Comparison of ENCODE assay signal across 22 cellular contexts in the genomic region with DNA sequence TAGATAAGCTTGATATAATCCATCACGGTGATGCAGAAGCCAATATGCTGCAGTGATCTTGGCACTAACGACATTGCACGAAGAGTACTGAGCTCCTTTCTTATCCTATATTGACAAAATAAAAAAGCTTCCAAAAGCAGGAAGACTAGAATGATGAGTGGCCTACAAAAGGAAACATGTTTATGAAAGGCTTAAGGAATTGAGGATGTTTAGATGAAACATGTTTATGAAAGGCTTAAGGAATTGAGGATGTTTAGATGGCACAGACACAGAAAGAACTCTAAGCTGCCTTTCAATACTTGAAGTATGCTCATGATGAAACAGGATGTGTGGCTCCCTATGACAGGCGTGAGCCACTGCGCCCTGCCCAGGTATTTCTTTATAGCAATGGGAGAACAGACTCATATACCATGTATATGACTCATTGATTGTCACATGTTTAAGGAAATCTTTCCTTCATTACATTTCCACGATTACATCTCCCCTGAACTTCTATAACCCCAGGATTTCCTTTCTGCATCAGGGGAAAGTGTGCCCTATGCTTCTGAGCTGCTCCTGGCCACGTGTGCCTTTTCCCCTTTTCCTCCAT.
DNase-seq lines count a peak whose midpoint lies in the region; TF ChIP-seq lines count a peak whose summit lies in the region.
"Had no signal": no experiment of that assay in that cellular context is flagged by ENCODE, and none has a peak within 500 bp of the region (broad histone marks: within the 10 kb centered on the region; RNA-seq: fewer than 3 reads in every experiment).

No MANE protein-coding gene starts in this region.

- H3K14ac ChIP-seq in neuronal stem cell (ENCODE audit: low read length) = no peak overlapping the region

- intact Hi-C loops in posterior cingulate gyrus (cut with DNase I) = no loop called here

- no peak for TF ChIP-seq CTCF in GM10248 (IDR thresholded peaks at IDR 0.05; ENCODE audit: control extremely low read depth, extremely low read depth, low read depth, missing control alignments)

- no peak overlapping the region for H2AFZ ChIP-seq in neuronal stem cell (ENCODE audit: low read length)

- CTCF ChIA-PET in GM10248 (lab: Yijun Ruan, JAX) = interaction anchor here (1.5 kb wide), 2 partner anchors 10 to 18 kb away, joined by 3 to 4 read pairs; no protein-coding TSS in a partner anchor

- no peak overlapping the region for H3K23ac ChIP-seq in neuronal stem cell (ENCODE audit: low read depth, low read length, poor library complexity)

- H2AK5ac ChIP-seq in neuronal stem cell (ENCODE audit: low read depth, low read length) = no peak overlapping the region

- no peak overlapping the region for H2BK120ac ChIP-seq in neuronal stem cell (ENCODE audit: low read depth, low read length)

- H4K91ac ChIP-seq in neuronal stem cell (ENCODE audit: low read depth, low read length, poor library complexity) = no peak overlapping the region

- POLR2A ChIA-PET in GM10248 (lab: Yijun Ruan, JAX) = no interaction called here

- H3K36me3 ChIP-seq in SJSA1 (no peaks in the 10 kb centered on the region), neuronal stem cell (replicated peaks in 1 of 2; ENCODE audit: control insufficient read depth in 2 of 2, insufficient read depth in 2 of 2, low read length in 2 of 2) (no peaks in the 10 kb centered on the region)
- H3K36me3 ChIP-seq: neutrophil, stomach had no signal

- H3K79me1 ChIP-seq in neuronal stem cell (ENCODE audit: low read depth, low read length) = no peaks in the 10 kb centered on the region

- no peak overlapping the region for H3K9ac ChIP-seq in neuronal stem cell (ENCODE audit: low read depth, low read length, poor library complexity)

- H3K4me2 ChIP-seq in neuronal stem cell (ENCODE audit: insufficient read depth, low read length, poor library complexity, severe bottlenecking) = no peak overlapping the region

- H2BK15ac ChIP-seq in neuronal stem cell (ENCODE audit: low read length) = no peak overlapping the region

- no CpG with 5 or more reads among the region's 7 CpGs for WGBS in neuronal stem cell (ENCODE audit: extremely low coverage in 2 of 2, insufficient read length in 2 of 2, insufficient replicate concordance in 1 of 2), 2 donors

- H3K27me3 ChIP-seq in SJSA1 (replicated peaks) (no peaks in the 10 kb centered on the region), neuronal stem cell (ENCODE audit: control insufficient read depth in 3 of 3, insufficient read depth in 3 of 3, low read depth in 1 of 3, low read length in 3 of 3) (no peaks in the 10 kb centered on the region)
- H3K27me3 ChIP-seq: neutrophil, stomach had no signal

- no peak overlapping the region for H3K4me3 ChIP-seq in SJSA1
- H3K4me3 ChIP-seq in neuronal stem cell (ENCODE audit: low read length in 2 of 2) = no peak overlapping the region
- H3K4me3 ChIP-seq: stomach had no signal

- no peak overlapping the region for H2BK12ac ChIP-seq in neuronal stem cell (ENCODE audit: low read length)

- H3K4me1 ChIP-seq in SJSA1 (replicated peaks) = peaks cover 25% of the 10 kb centered on the region
- H3K4me1 ChIP-seq in neuronal stem cell (ENCODE audit: control insufficient read depth in 2 of 2, insufficient read depth in 1 of 2, low read depth in 1 of 2, low read length in 2 of 2) = peaks cover 0 to 3% of the 10 kb centered on the region in 2 donors
- H3K4me1 ChIP-seq: Caco-2, stomach had no signal

- H3K4ac ChIP-seq in neuronal stem cell (ENCODE audit: low read length) = no peak overlapping the region

- peak; percentile 61 for DNase-seq in DMS153 (lab: John Stamatoyannopoulos, UW)
- DNase-seq in DMS153 treated with DMSO at 0.1 percent for 48 hours (lab: John Stamatoyannopoulos, UW; ENCODE audit: unreplicated experiment) = no peak
- peak; percentile 75 to 78 for DNase-seq in SJSA1 (ENCODE audit: low read depth in 1 of 2, low spot score in 2 of 2)
- DNase-seq in epithelial cell of prostate (ENCODE audit: low read depth, low spot score) = peak; percentile 83
- no peak for DNase-seq in GM10248 (ENCODE audit: extremely low spot score)
- no peak for DNase-seq in posterior cingulate gyrus
- DNase-seq in neuronal stem cell (ENCODE audit: low spot score) = no peak
- no peak for DNase-seq in ecto neural progenitor cell (ENCODE audit: low spot score)
- DNase-seq: activated naive CD4-positive, alpha-beta T cell treated with Interleukin-2 at 50 U/mL for 16 hours; activated T-cell treated with anti-CD3 and anti-CD28 coated beads, Interleukin-2, amount 50 U/mL, for 4 hours; anterior cingulate cortex; Caco-2; central memory CD4-positive, alpha-beta T cell; effector CD4-positive, alpha-beta T cell; immature natural killer cell; NCI-H1436 treated with DMSO at 0.1 percent for 48 hours; NCI-H774; SIG-M5; stomach; trophoblast cell had no signal

- no peak overlapping the region for H2BK5ac ChIP-seq in neuronal stem cell (ENCODE audit: low read length)

- no peak overlapping the region for H4K8ac ChIP-seq in neuronal stem cell (ENCODE audit: low read depth, low read length)

- H3K9me3 ChIP-seq in SJSA1 (replicated peaks) (no peaks in the 10 kb centered on the region), neuronal stem cell (replicated peaks in 1 of 2; ENCODE audit: control insufficient read depth in 2 of 2, insufficient read depth in 1 of 2, low read depth in 1 of 2, low read length in 2 of 2) (no peaks in the 10 kb centered on the region)
- H3K9me3 ChIP-seq: Caco-2, neutrophil, stomach had no signal

- H3K18ac ChIP-seq in neuronal stem cell (ENCODE audit: low read length) = no peak overlapping the region

- H3K27ac ChIP-seq in SJSA1 (peak overlapping the region; percentile 71), epithelial cell of prostate (peak overlapping the region; percentile 95), neuronal stem cell (replicated peaks; ENCODE audit: low read length) (no peak overlapping the region)
- H3K27ac ChIP-seq: 22Rv1, neutrophil, stomach had no signal

Comparison
In these comparisons a context has a peak if more than half of its experiments do, and no peak if none do; other contexts are left out.
1. DNase-seq: peak in DMS153 (single experiment), SJSA1 (2 of 2) and epithelial cell of prostate (single experiment); none in DMS153 treated with DMSO at 0.1 percent for 48 hours (single experiment), GM10248 (single experiment), posterior cingulate gyrus (0 of 10), neuronal stem cell (single experiment) and ecto neural progenitor cell (single experiment).